ENCODE assay signal across 18 cellular contexts in genomic region chr7:28520074-28521015, GRCh38.
DNase-seq lines count a peak whose midpoint lies in the region; ATAC-seq and TF ChIP-seq lines count a peak whose summit lies in the region.
"Had no signal": no experiment of that assay in that cellular context is flagged by ENCODE, and none has a peak within 500 bp of the region (broad histone marks: within the 10 kb centered on the region; RNA-seq: fewer than 3 reads in every experiment).

No MANE protein-coding gene starts in this region.

- no peak overlapping the region for H3K4me2 ChIP-seq in mammary epithelial cell (ENCODE audit: insufficient read depth, low read depth, low read length)

- H3K4me1 ChIP-seq in mammary epithelial cell (ENCODE audit: insufficient read depth, low read length) (peaks cover 5% of the 10 kb centered on the region), breast epithelium (peaks cover 0 to 4% of the 10 kb centered on the region in 2 donors), foreskin keratinocyte (no peaks in the 10 kb centered on the region)

- CTCF ChIA-PET in mammary epithelial cell (lab: Charles Lee; ENCODE audit: low non-redundant PET) = no interaction called here

- dilution Hi-C loops in mammary epithelial cell (cut with HindIII; ENCODE audit: low sequenced_read_pairs) = no loop called here

- H2AFZ ChIP-seq in mammary epithelial cell (ENCODE audit: low read depth, low read length) = peak overlapping the region; percentile 8

- H3K4me3 ChIP-seq in mammary epithelial cell (replicated peaks in 1 of 3; ENCODE audit: insufficient read depth in 1 of 3, low read depth in 2 of 3, low read length in 3 of 3) (no peak overlapping the region), breast epithelium (no peak overlapping the region), brain microvascular endothelial cell (ENCODE audit: low read depth, low read length) (no peak overlapping the region)
- H3K4me3 ChIP-seq: lung, suprapubic skin had no signal

- H3K27me3 ChIP-seq in mammary epithelial cell (ENCODE audit: insufficient read depth, low read length) (peaks cover 2% of the 10 kb centered on the region), breast epithelium (no peaks in the 10 kb centered on the region), foreskin keratinocyte (peaks cover 6% of the 10 kb centered on the region), brain microvascular endothelial cell (replicated peaks) (no peaks in the 10 kb centered on the region)
- H3K27me3 ChIP-seq: suprapubic skin had no signal

- 21% methylated on average over 9 of the region's 9 CpGs for WGBS in mammary epithelial cell (ENCODE audit: low coverage, missing lambda C conversion rate)

- TF ChIP-seq CTCF in mammary epithelial cell (conservative IDR thresholded peaks at IDR 0.05 in 1 of 2, IDR thresholded peaks at IDR 0.05 in 1 of 2; ENCODE audit: extremely low read depth in 1 of 2, insufficient read depth in 1 of 2, low read depth in 1 of 2, low read length in 2 of 2) = no peak
- TF ChIP-seq CTCF in breast epithelium (IDR thresholded peaks at IDR 0.05) = no peak
- TF ChIP-seq CTCF in foreskin keratinocyte (conservative IDR thresholded peaks at IDR 0.05) = no peak
- TF ChIP-seq CTCF in brain microvascular endothelial cell (IDR thresholded peaks at IDR 0.05; ENCODE audit: low read depth, low read length, missing control alignments) = no peak

- peak; percentile 19 for DNase-seq in mammary epithelial cell
- no peak for DNase-seq in breast epithelium (ENCODE audit: low spot score in 2 of 2)
- peak; percentile 38 for DNase-seq in NOMO-1 treated with DMSO at 0.1 percent for 48 hours (lab: John Stamatoyannopoulos, UW; ENCODE audit: unreplicated experiment)
- peak; percentile 16 to 29 for DNase-seq in foreskin keratinocyte
- no peak for DNase-seq in sciatic nerve (ENCODE audit: low spot score)
- DNase-seq in AML-193 (lab: John Stamatoyannopoulos, UW) = no peak
- DNase-seq in stimulated activated CD4-positive, alpha-beta T cell treated with anti-CD3 and anti-CD28 coated beads, Interleukin-2, amount 100 ng/mL, for 48 hours = no peak
- DNase-seq in brain microvascular endothelial cell = no peak
- DNase-seq: activated CD4-positive, alpha-beta T cell treated with anti-CD3 and anti-CD28 coated beads for 36 hours; C1 segment of cervical spinal cord; endodermal cell; head of caudate nucleus; immature natural killer cell had no signal

- intact Hi-C loops in mammary epithelial cell (cut with micrococcal nuclease) (no loop called here), breast epithelium (cut with DNase I; ENCODE audit: low total_unique reads) (no loop called here), sciatic nerve (cut with DNase I) (no loop called here)

- H3K9me3 ChIP-seq in mammary epithelial cell (replicated peaks; ENCODE audit: insufficient read depth, low read length) = no peaks in the 10 kb centered on the region
- H3K9me3 ChIP-seq in breast epithelium = no peaks in the 10 kb centered on the region
- H3K9me3 ChIP-seq: suprapubic skin had no signal

- no peak for TF ChIP-seq POLR2A in breast epithelium (IDR thresholded peaks at IDR 0.05)

- H4K20me1 ChIP-seq in mammary epithelial cell (ENCODE audit: insufficient read depth, low read length) = no peaks in the 10 kb centered on the region

- no peak overlapping the region for H3K27ac ChIP-seq in mammary epithelial cell (ENCODE audit: insufficient read depth, low read depth, low read length)
- peak overlapping the region in 1 of 2 donors; percentile 20 for H3K27ac ChIP-seq in breast epithelium
- no peak overlapping the region for H3K27ac ChIP-seq in foreskin keratinocyte
- no peak overlapping the region for H3K27ac ChIP-seq in brain microvascular endothelial cell
- H3K27ac ChIP-seq: suprapubic skin had no signal

- no peaks in the 10 kb centered on the region for H3K79me2 ChIP-seq in mammary epithelial cell (ENCODE audit: insufficient read depth, low read length)

- no peak overlapping the region for H3K9ac ChIP-seq in mammary epithelial cell (ENCODE audit: insufficient read depth, low read length)

- H3K36me3 ChIP-seq in mammary epithelial cell (ENCODE audit: insufficient read depth, low read length) (no peaks in the 10 kb centered on the region), breast epithelium (no peaks in the 10 kb centered on the region), brain microvascular endothelial cell (replicated peaks) (no peaks in the 10 kb centered on the region)
- H3K36me3 ChIP-seq: suprapubic skin had no signal

- no TSS peak for BruUV-seq in mammary epithelial cell (replicated peaks; lab: Mats Ljungman, UMichigan)

- ATAC-seq in foreskin keratinocyte = no peak
- peak; percentile 53 for ATAC-seq in sciatic nerve
- ATAC-seq: activated CD4-positive, alpha-beta T cell treated with anti-CD3 and anti-CD28 coated beads for 36 hours; activated naive CD4-positive, alpha-beta T cell treated with anti-CD3 and anti-CD28 coated beads, Interleukin-2, amount 50 U/mL, for 72 hours; HepG2; stimulated activated effector memory CD8-positive, alpha-beta T cell treated with anti-CD3 and anti-CD28 coated beads, Interleukin-12 subunit alpha, Interleukin-12 subunit beta, amount 100 ng/mL, for 72 hours had no signal

- in situ Hi-C loops in mammary epithelial cell (cut with MboI; ENCODE audit: low sequenced_read_pairs in 2 of 2) = no loop called here
- in situ Hi-C loops in brain microvascular endothelial cell (cut with HindIII; ENCODE audit: low pct_ligation_motif_present, low sequenced_read_pairs) = no loop called here

Comparison
In these comparisons a context has a peak if more than half of its experiments do, and no peak if none do; other contexts are left out.
1. DNase-seq: peak in mammary epithelial cell (single experiment), NOMO-1 treated with DMSO at 0.1 percent for 48 hours (single experiment) and foreskin keratinocyte (2 of 2); none in breast epithelium (0 of 2), sciatic nerve (single experiment), AML-193 (0 of 2), stimulated activated CD4-positive, alpha-beta T cell treated with anti-CD3 and anti-CD28 coated beads, Interleukin-2, amount 100 ng/mL, for 48 hours (0 of 2) and brain microvascular endothelial cell (single experiment).